In genomic region chr3:116413319-116413718, GRCh38 we compare ENCODE assay signal across 1 cellular context.
TF ChIP-seq lines count a peak whose summit lies in the region.

No MANE protein-coding gene starts in this region.

TF ChIP-seq in HepG2, 621 proteins besides CTCF, POLR2A, EP300 and RAD21 (continued from another document):
- no peak for TF ChIP-seq HMGXB4 (CRISPR knock-in tag; IDR thresholded peaks at IDR 0.05; ENCODE audit: borderline replicate concordance in 1 of 2, low read depth in 1 of 2)
- TF ChIP-seq IKZF1 (IDR thresholded peaks at IDR 0.05): no peak
- no peak for TF ChIP-seq THAP7 (CRISPR knock-in tag; IDR thresholded peaks at IDR 0.05)
- TF ChIP-seq POLR2AphosphoS5 (IDR thresholded peaks at IDR 0.05; ENCODE audit: low read depth, low read length): no peak
- no peak for TF ChIP-seq MIER3 (CRISPR knock-in tag; IDR thresholded peaks at IDR 0.05; ENCODE audit: borderline replicate concordance)
- no peak for TF ChIP-seq SP140L (CRISPR knock-in tag; IDR thresholded peaks at IDR 0.05; ENCODE audit: borderline replicate concordance)
- no peak for TF ChIP-seq MLLT10 (CRISPR knock-in tag; IDR thresholded peaks at IDR 0.05)
- no peak for TF ChIP-seq ZMYM2 (CRISPR knock-in tag; IDR thresholded peaks at IDR 0.05)
- no peak for TF ChIP-seq TBP (CRISPR knock-in tag; IDR thresholded peaks at IDR 0.05)
- TF ChIP-seq ZNF576 (CRISPR knock-in tag; IDR thresholded peaks at IDR 0.05): no peak
- no peak for TF ChIP-seq RBM22 (optimal IDR thresholded peaks at IDR 0.05; ENCODE audit: low read length)
- no peak for TF ChIP-seq FUBP1 (CRISPR knock-in tag; IDR thresholded peaks at IDR 0.05; ENCODE audit: borderline replicate concordance)
- no peak for TF ChIP-seq ZNF329 (CRISPR knock-in tag; IDR thresholded peaks at IDR 0.05; ENCODE audit: low read depth)
- no peak for TF ChIP-seq ARHGAP35 (CRISPR knock-in tag; IDR thresholded peaks at IDR 0.05; ENCODE audit: borderline replicate concordance)
- no peak for TF ChIP-seq MXD4 (CRISPR knock-in tag; IDR thresholded peaks at IDR 0.05)
- no peak for TF ChIP-seq RERE (CRISPR knock-in tag; IDR thresholded peaks at IDR 0.05; ENCODE audit: low read depth)
